8 cellular contexts compared by ENCODE assay signal in the genomic region with DNA sequence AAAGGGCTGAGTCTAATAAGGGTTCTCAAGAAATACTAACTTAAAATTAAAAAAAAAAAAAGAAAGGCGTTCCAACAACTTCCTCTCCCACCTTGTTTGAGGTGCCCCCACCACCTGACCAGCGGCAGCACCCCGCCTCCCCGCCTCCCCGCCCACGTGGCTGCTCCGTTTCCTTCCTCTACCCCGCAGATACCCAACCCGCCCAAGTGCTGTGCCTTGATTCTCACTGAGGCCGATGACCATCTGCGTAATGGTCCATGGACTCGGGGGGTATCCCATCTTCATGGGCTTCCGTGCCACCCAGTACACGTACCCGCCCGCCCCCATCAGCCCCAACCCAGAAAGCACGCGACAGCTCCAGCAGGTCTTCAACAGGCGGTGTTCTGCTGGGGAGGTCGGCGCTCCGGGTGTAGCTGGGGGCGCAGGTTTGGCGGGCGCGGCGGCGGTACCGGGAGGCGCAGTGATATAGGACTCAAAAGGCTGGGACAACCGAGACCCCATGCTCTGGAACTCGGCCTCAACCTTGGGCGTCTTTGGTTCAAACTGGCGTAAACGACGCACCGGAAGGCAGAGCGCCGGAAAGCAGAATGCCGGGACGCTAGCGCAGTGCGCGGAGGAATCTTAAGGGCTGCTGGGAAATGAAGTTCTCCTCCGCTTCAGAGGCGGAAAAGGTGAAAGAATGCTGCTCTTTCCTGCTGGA. TPM values are rescaled to one million over a fixed set of nuclear protein-coding genes. Genes with fewer than 3 reads are reported as not detected.
DNase-seq lines count a peak whose midpoint lies in the region; TF ChIP-seq lines count a peak whose summit lies in the region.

A gene with protein sequence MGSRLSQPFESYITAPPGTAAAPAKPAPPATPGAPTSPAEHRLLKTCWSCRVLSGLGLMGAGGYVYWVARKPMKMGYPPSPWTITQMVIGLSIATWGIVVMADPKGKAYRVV (minus strand): TSS at position 545 of the 700 bp plus-strand sequence. CDS start 44 bp downstream, at position 501.

- no peak within 1 kb of the TSS for H2AK5ac ChIP-seq in trophoblast cell (ENCODE audit: low read length)

- peaks cover 4% of the 10 kb centered on the region for H3K79me1 ChIP-seq in trophoblast cell (ENCODE audit: low read length)

- H3K23ac ChIP-seq in trophoblast cell (ENCODE audit: low read length) = no peak within 1 kb of the TSS

- H2BK5ac ChIP-seq in trophoblast cell (ENCODE audit: low read depth, low read length, poor library complexity) = peak within 1 kb of the TSS; percentile 56

- POLR2A ChIA-PET in HEK293T (lab: Yijun Ruan, JAX) = no interaction called here

- H3K27me3 ChIP-seq in trophoblast cell (ENCODE audit: insufficient read depth, low read length) (no peaks in the 10 kb centered on the region), transverse colon (no peaks in the 10 kb centered on the region)

- in situ Hi-C loops in transverse colon (cut with MboI; ENCODE audit: low pct_ligation_motif_present in 1 of 4, low pct_unique_long_range_greater_than_20kb in 1 of 4, low sequenced_read_pairs in 3 of 4) = loop anchor here in 1 of 4 donors (25.0 kb wide), 1 partner anchor 88 kb away; no protein-coding TSS in a partner anchor

- H3K9me3 ChIP-seq in trophoblast cell (ENCODE audit: insufficient read depth, low read depth, low read length) = no peaks in the 10 kb centered on the region
- no peaks in the 10 kb centered on the region for H3K9me3 ChIP-seq in transverse colon

- TF ChIP-seq CTCF in transverse colon (IDR thresholded peaks at IDR 0.05) = no peak

- peak; percentile 63 for TF ChIP-seq POLR2A in transverse colon (IDR thresholded peaks at IDR 0.05)

- peak within 1 kb of the TSS; percentile 98 for H4K8ac ChIP-seq in trophoblast cell (ENCODE audit: low read depth, low read length)

- no peak for TF ChIP-seq EP300 in transverse colon (IDR thresholded peaks at IDR 0.05; ENCODE audit: low read depth)

- peak within 1 kb of the TSS; percentile 97 for H3K14ac ChIP-seq in trophoblast cell (ENCODE audit: low read length)

- H3K4me1 ChIP-seq in trophoblast cell (ENCODE audit: control insufficient read depth in 1 of 2, insufficient read depth in 2 of 2, low read length in 2 of 2) (peaks cover 0 to 5% of the 10 kb centered on the region in 2 experiments), transverse colon (peaks cover 6 to 13% (median 7%) of the 10 kb centered on the region in 4 donors)

- peaks cover 3 to 5% of the 10 kb centered on the region in 2 experiments for H3K36me3 ChIP-seq in trophoblast cell (ENCODE audit: control insufficient read depth in 1 of 2, insufficient read depth in 2 of 2, low read length in 2 of 2)
- peaks cover 0 to 21% (median 0%) of the 10 kb centered on the region in 4 donors for H3K36me3 ChIP-seq in transverse colon

- H3K4me3 ChIP-seq in trophoblast cell (ENCODE audit: low read depth, low read length) = peak within 1 kb of the TSS; percentile 95
- H3K4me3 ChIP-seq in transverse colon = peak within 1 kb of the TSS; percentile 54 to 81 (median 68)

- peak within 1 kb of the TSS; percentile 92 for H2BK120ac ChIP-seq in trophoblast cell (ENCODE audit: insufficient read depth, low read length, poor library complexity)

- peak within 1 kb of the TSS; percentile 97 for H3K18ac ChIP-seq in trophoblast cell (ENCODE audit: low read length)

- no CpG with 5 or more reads among the region's 46 CpGs for WGBS in trophoblast cell (ENCODE audit: extremely low coverage, insufficient coverage, insufficient read length)
- 0% methylated on average over 10 to 34 of the region's 46 CpGs for WGBS in transverse colon (ENCODE audit: low coverage in 1 of 2), 2 donors

- H4K12ac ChIP-seq in trophoblast cell (ENCODE audit: low read depth, low read length) = peak within 1 kb of the TSS; percentile 95

- peak; percentile 50 for DNase-seq in GM04504 (ENCODE audit: low read depth)
- peak; percentile 72 for DNase-seq in HEK293T (ENCODE audit: extremely low spot score)
- peak; percentile 77 for DNase-seq in MV-4-11 (lab: John Stamatoyannopoulos, UW)
- DNase-seq in SW 1271 (lab: John Stamatoyannopoulos, UW) = peak; percentile 9 to 49
- DNase-seq in activated naive CD8-positive, alpha-beta T cell treated with anti-CD3 and anti-CD28 coated beads, Interleukin-2, amount 50 U/mL, for 16 hours (ENCODE audit: low read depth, low spot score) = peak; percentile 49
- peak; percentile 90 for DNase-seq in cardiac septum (ENCODE audit: low spot score)
- peak; percentile 68 to 78 for DNase-seq in trophoblast cell
- DNase-seq in transverse colon = peak; percentile 83

- intact Hi-C loops in cardiac septum (cut with DNase I) (no loop called here), transverse colon (cut with DNase I; ENCODE audit: low total_unique reads) (no loop called here)

- peaks cover 3% of the 10 kb centered on the region for H3K79me2 ChIP-seq in trophoblast cell (ENCODE audit: control insufficient read depth, insufficient read depth, low read length, poor library complexity)

- H3K27ac ChIP-seq in trophoblast cell (ENCODE audit: low read depth, low read length) (no peak within 1 kb of the TSS), transverse colon (peak within 1 kb of the TSS; percentile 83 to 89 (median 83))

- no peak within 1 kb of the TSS for H2BK12ac ChIP-seq in trophoblast cell (ENCODE audit: low read length)

- peak within 1 kb of the TSS; percentile 76 for H3K4ac ChIP-seq in trophoblast cell (ENCODE audit: low read depth, low read length)

- H2AFZ ChIP-seq in trophoblast cell (ENCODE audit: insufficient read depth, low read length, poor library complexity) = peak within 1 kb of the TSS; percentile 100

- H3K4me2 ChIP-seq in trophoblast cell (ENCODE audit: low read length) = peak within 1 kb of the TSS; percentile 95

- peak within 1 kb of the TSS; percentile 92 for H4K91ac ChIP-seq in trophoblast cell (ENCODE audit: low read depth, low read length)

- CTCF ChIA-PET in HEK293T (lab: Yijun Ruan, JAX) = no interaction called here

- peak within 1 kb of the TSS; percentile 85 for H3K9ac ChIP-seq in trophoblast cell (ENCODE audit: low read length)

TF ChIP-seq in HEK293T, 16 proteins besides CTCF, POLR2A, EP300 and RAD21:
- TF ChIP-seq L3MBTL2 (conservative IDR thresholded peaks at IDR 0.05) = peak; percentile 71
- TF ChIP-seq ELF4 (IDR thresholded peaks at IDR 0.05) = no peak
- no peak for TF ChIP-seq SP1 (IDR thresholded peaks at IDR 0.05)
- TF ChIP-seq, protein P1, sequence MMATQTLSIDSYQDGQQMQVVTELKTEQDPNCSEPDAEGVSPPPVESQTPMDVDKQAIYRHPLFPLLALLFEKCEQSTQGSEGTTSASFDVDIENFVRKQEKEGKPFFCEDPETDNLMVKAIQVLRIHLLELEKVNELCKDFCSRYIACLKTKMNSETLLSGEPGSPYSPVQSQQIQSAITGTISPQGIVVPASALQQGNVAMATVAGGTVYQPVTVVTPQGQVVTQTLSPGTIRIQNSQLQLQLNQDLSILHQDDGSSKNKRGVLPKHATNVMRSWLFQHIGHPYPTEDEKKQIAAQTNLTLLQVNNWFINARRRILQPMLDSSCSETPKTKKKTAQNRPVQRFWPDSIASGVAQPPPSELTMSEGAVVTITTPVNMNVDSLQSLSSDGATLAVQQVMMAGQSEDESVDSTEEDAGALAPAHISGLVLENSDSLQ (IDR thresholded peaks at IDR 0.05) = no peak
- no peak for TF ChIP-seq BHLHE40 (IDR thresholded peaks at IDR 0.05; ENCODE audit: borderline replicate concordance)

RNA-seq across cellular contexts. Expression of the gene that starts here (rescaled TPM):
- total RNA-seq in cardiac septum (99.8 TPM), transverse colon (10 to 100 TPM in 3 of 4 donors, 1 to 10 TPM in 1; 6.0 to 19.4 (median 16.5) TPM)
- 46.6 and 47.8 TPM in 2 replicates for polyA plus RNA-seq in trophoblast cell (2013)

Comparison
In these comparisons a context has a peak if more than half of its experiments do, and no peak if none do; other contexts are left out.
1. DNase-seq: peak in every context shown above with its lines; median percentile 90 in cardiac septum; 83 in transverse colon; 77 in MV-4-11; 73 in trophoblast cell; 72 in HEK293T; 50 in GM04504; 49 in activated naive CD8-positive, alpha-beta T cell treated with anti-CD3 and anti-CD28 coated beads, Interleukin-2, amount 50 U/mL, for 16 hours; 29 in SW 1271.